Comparison of ENCODE assay signal across 23 cellular contexts in the genomic region with DNA sequence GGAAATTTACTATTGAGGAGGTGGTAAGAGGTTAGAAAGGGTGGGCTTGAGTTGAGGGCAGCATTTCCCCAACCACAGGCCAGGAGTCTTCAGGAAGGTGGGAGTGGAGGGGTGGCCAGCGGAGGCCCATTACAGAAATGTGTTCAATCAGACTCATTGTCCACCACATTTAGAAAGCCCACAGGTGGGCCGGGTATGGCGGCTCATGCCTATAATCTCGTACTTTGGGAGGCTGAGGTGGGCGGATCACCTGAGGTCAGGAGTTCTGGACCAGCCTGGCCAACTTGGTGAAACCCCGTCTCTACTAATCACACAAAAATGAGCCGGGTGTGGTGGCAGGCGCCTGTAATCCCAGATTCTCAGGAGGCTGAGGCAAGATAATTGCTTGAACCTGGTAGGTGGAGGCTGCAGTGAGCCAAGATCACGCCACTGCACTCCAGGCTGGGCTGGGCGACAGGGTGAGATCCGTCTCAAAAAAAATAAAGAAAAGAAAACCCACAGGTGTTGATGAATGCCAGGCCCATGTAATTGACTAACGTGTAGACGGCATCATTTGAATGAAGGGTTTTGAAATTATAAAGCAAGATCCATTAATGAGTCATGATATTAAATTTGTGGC. TPM values are rescaled to one million over a fixed set of nuclear protein-coding genes. Genes with fewer than 3 reads are reported as not detected.
A peak's percentile ranks its signal among the peaks of the same experiment; 100 is the strongest.
DNase-seq lines count a peak whose midpoint lies in the region; ATAC-seq, FAIRE-seq and TF ChIP-seq lines count a peak whose summit lies in the region.
"Had no signal": no experiment of that assay in that cellular context is flagged by ENCODE, and none has a peak within 500 bp of the region (broad histone marks: within the 10 kb centered on the region; RNA-seq: fewer than 3 reads in every experiment).

No MANE protein-coding gene starts in this region.

- no peak for FAIRE-seq in GM12878 (lab: Jason Lieb, UNC)
- FAIRE-seq: A204.1, D721Med had no signal

- H3K4me3 ChIP-seq in GM12878, result no peak overlapping the region
- H3K4me3 ChIP-seq: BLaER1, GM23338, PC-9 had no signal

- H3K9me3 ChIP-seq in GM12878 (replicated peaks; ENCODE audit: control insufficient read depth, insufficient read depth, low read length), result no peaks in the 10 kb centered on the region
- H3K9me3 ChIP-seq: BLaER1 had no signal

- no peak overlapping the region for H3K9ac ChIP-seq in GM12878 (ENCODE audit: control insufficient read depth, insufficient read depth, low read length)
- H3K9ac ChIP-seq: BLaER1 had no signal

- peaks cover 18% of the 10 kb centered on the region for H3K4me1 ChIP-seq in GM12878 (ENCODE audit: control insufficient read depth, insufficient read depth, low read length)

- no peaks in the 10 kb centered on the region for H3K79me2 ChIP-seq in GM12878 (ENCODE audit: control insufficient read depth, insufficient read depth, low read length)

- WGBS in GM12878 (ENCODE audit: insufficient coverage, insufficient replicate concordance, low lambda C conversion rate, missing lambda C conversion rate), result 70% methylated on average over 13 of the region's 13 CpGs

- TF ChIP-seq CTCF in GM12878 (IDR thresholded peaks at IDR 0.05 in 2 of 3, conservative IDR thresholded peaks at IDR 0.05 in 1 of 3; ENCODE audit: control insufficient read depth in 2 of 3, extremely low read depth in 1 of 3, insufficient read depth in 1 of 3, low read depth in 3 of 3, low read length in 3 of 3), result no peak

- ATAC-seq in GM12878 (no peak), left lobe of liver (no peak), HG02571 (IDR thresholded peaks at IDR 0.05; ENCODE audit: unreplicated experiment) (no peak)
- ATAC-seq: GM23338 had no signal

- intact Hi-C loops in GM12878 (cut with micrococcal nuclease; ENCODE audit: unreplicated experiment), result no loop called here

- TF ChIP-seq RAD21 in GM12878 (IDR thresholded peaks at IDR 0.05; ENCODE audit: insufficient read depth, low read depth, low read length), result no peak

- no peak overlapping the region for H3K4me2 ChIP-seq in GM12878 (ENCODE audit: control insufficient read depth, insufficient read depth)
- H3K4me2 ChIP-seq: BLaER1, GM23338, PC-9 had no signal

- no peaks in the 10 kb centered on the region for H3K36me3 ChIP-seq in GM12878 (ENCODE audit: control insufficient read depth in 2 of 2, insufficient read depth in 2 of 2, low read length in 1 of 2)
- H3K36me3 ChIP-seq: BLaER1 had no signal

- no peak overlapping the region for H3K27ac ChIP-seq in GM12878 (ENCODE audit: control insufficient read depth, insufficient read depth)
- H3K27ac ChIP-seq: BLaER1, PC-9 had no signal

- CTCF ChIA-PET in GM12878 (lab: Yijun Ruan, JAX), result interaction anchor here (1.0 to 1.6 kb wide), 2 partner anchors 12 to 21 kb away, joined by 3 to 6 read pairs; partner anchors contain the start of gene SYNM

- no peak for TF ChIP-seq EP300 in GM12878 (IDR thresholded peaks at IDR 0.05; ENCODE audit: borderline replicate concordance in 1 of 2, control insufficient read depth in 1 of 2, low read depth in 2 of 2, low read length in 2 of 2)

- H2AFZ ChIP-seq in GM12878 (ENCODE audit: control insufficient read depth, low read depth, low read length), result no peak overlapping the region
- H2AFZ ChIP-seq: GM23338, PC-9 had no signal

- in situ Hi-C loops in GM12878 (cut with MboI), result no loop called here

- no TSS peak for BruUV-seq in GM12878 (replicated peaks; lab: Mats Ljungman, UMichigan)

- no peak for TF ChIP-seq POLR2A in GM12878 (IDR thresholded peaks at IDR 0.05; ENCODE audit: low read depth, low read length)

- POLR2A ChIA-PET in GM12878 (lab: Charles Lee), result no interaction called here

- no peaks in the 10 kb centered on the region for H3K27me3 ChIP-seq in GM12878 (replicated peaks in 1 of 2; ENCODE audit: control insufficient read depth in 2 of 2, insufficient read depth in 2 of 2, low read length in 1 of 2)
- H3K27me3 ChIP-seq: BLaER1 had no signal

- no peaks in the 10 kb centered on the region for H4K20me1 ChIP-seq in GM12878 (ENCODE audit: control insufficient read depth, insufficient read depth)
- H4K20me1 ChIP-seq: BLaER1 had no signal

- SMC1A ChIA-PET in GM12878 (lab: Charles Lee; ENCODE audit: uncharacterized antibody, unreplicated experiment), result interaction anchor here (0.9 to 3.7 kb wide), 2 partner anchors 8 to 140 kb away, joined by 6 to 16 read pairs; no protein-coding TSS in a partner anchor

- RAD21 ChIA-PET in GM12878 (lab: Charles Lee; ENCODE audit: unreplicated experiment), result interaction anchor here (0.9 kb wide), 1 partner anchor 16 kb away, joined by 3 read pairs; no protein-coding TSS in a partner anchor

- peak; percentile 37 for DNase-seq in activated effector memory CD4-positive, alpha-beta T cell treated with anti-CD3 and anti-CD28 coated beads, Interleukin-2, amount 50 U/mL, for 16 hours
- DNase-seq in activated effector memory CD4-positive, alpha-beta T cell treated with Interleukin-2 at 50 U/mL for 16 hours, result no peak
- DNase-seq in GM12878 (ENCODE audit: low read depth, low spot score) (no peak), left lobe of liver (ENCODE audit: low spot score) (peak; percentile 16), HT-29 (ENCODE audit: low spot score) (no peak), NOMO-1 (lab: John Stamatoyannopoulos, UW; ENCODE audit: unreplicated experiment in 2 of 2) (no peak)
- DNase-seq: CD4-positive, CD25-positive, alpha-beta regulatory T cell; H9; KBM-7; MV-4-11; NCI-H1105; NCI-H1436 treated with DMSO at 0.1 percent for 48 hours; NCI-H187 treated with DMSO at 0.1 percent for 48 hours; NCI-H2107; NCI-H524; NCI-H748 treated with DMSO at 0.1 percent for 48 hours; PC-9; SHP77 had no signal

TF ChIP-seq in GM12878, 131 proteins besides CTCF, POLR2A, EP300 and RAD21:
- TF ChIP-seq CREM (IDR thresholded peaks at IDR 0.05; ENCODE audit: low read depth), result no peak
- TF ChIP-seq JUNB (IDR thresholded peaks at IDR 0.05), result 0 out of 2 replicates have a peak, but pooled peaks have one; percentile 16
- no peak for TF ChIP-seq SMAD1 (IDR thresholded peaks at IDR 0.05; ENCODE audit: low read depth, partially characterized antibody)

RNA-seq across cellular contexts. Expression of gene SYNM, which starts 12.2 kb away (rescaled TPM):
- 1.1 and 1.5 TPM in 2 replicates for total RNA-seq in GM12878 (2013; cell fraction: nucleolus; rRNA removed)
- 0.90 and 0.93 TPM in 2 replicates for total RNA-seq in GM12878 (2014; rRNA removed)
- 0.83 and 0.89 TPM in 2 replicates for total RNA-seq in GM12878 (2014; rRNA removed; fragmentation: Illumina TruSeq; extraction: Trizol)
- 1.1 and 1.4 TPM in 2 replicates for total RNA-seq in GM12878 (2021)
- polyA plus RNA-seq in GM12878 (2011; ENCODE audit: low read depth), result 0.71 TPM
- polyA plus RNA-seq in GM12878 (2011; rRNA removed), result 0.05 and 0.06 TPM in 2 replicates
- polyA plus RNA-seq in GM12878 (2011; cell fraction: cytosol; rRNA removed), result 0.03 and 0.04 TPM in 2 replicates
- polyA plus RNA-seq in GM12878 (2011; cell fraction: nucleus; rRNA removed), result 0.12 and 0.15 TPM in 2 replicates
- polyA plus RNA-seq in GM12878 (2012), result 1.0 and 1.2 TPM in 2 replicates
- polyA plus RNA-seq in GM12878 (2014; fragmentation: Illumina TruSeq; extraction: Trizol), result 0.71 and 1.0 TPM in 2 replicates
- under 1 TPM; 0.14 to 0.31 TPM for polyA plus RNA-seq in GM12878 (2014; fragmentation: Nextera tagmentation; extraction: Ambion mirVana)
- 0.89 and 0.90 TPM in 2 replicates for polyA plus RNA-seq in GM12878 (2014; rRNA removed)
- under 1 TPM in 1 of 2 experiments, not detected in 1; 0.23 TPM for polyA plus RNA-seq in GM12878 (2016; fragmentation: Nextera tagmentation; extraction: Ambion mirVana)
- polyA minus RNA-seq in GM12878 (2011; rRNA and poly(A)+ RNA removed), result 0.07 and 0.10 TPM in 2 replicates
- 0.21 TPM in 1 of 2 replicates, not detected in the other for polyA minus RNA-seq in GM12878 (2011; cell fraction: cytosol; rRNA and poly(A)+ RNA removed)
- 0.10 and 0.12 TPM in 2 replicates for polyA minus RNA-seq in GM12878 (2011; cell fraction: nucleus; rRNA and poly(A)+ RNA removed)
- total RNA-seq in left lobe of liver, result 3.8 TPM
- total RNA-seq in HT-29 (2014; rRNA removed; shearing (Covaris generic)), result not detected in 2 replicates

Comparison
In these comparisons a context has a peak if more than half of its experiments do, and no peak if none do; other contexts are left out.
1. DNase-seq: peak in activated effector memory CD4-positive, alpha-beta T cell treated with anti-CD3 and anti-CD28 coated beads, Interleukin-2, amount 50 U/mL, for 16 hours (single experiment) and left lobe of liver (single experiment); none in activated effector memory CD4-positive, alpha-beta T cell treated with Interleukin-2 at 50 U/mL for 16 hours (single experiment), GM12878 (single experiment), HT-29 (single experiment) and NOMO-1 (0 of 2).